ENCODE assay signal across 8 cellular contexts in genomic region chr17:2659337-2659736, GRCh38. TPM values are rescaled to one million over a fixed set of nuclear protein-coding genes. Genes with fewer than 3 reads are reported as not detected.
DNase-seq lines count a peak whose midpoint lies in the region; ATAC-seq, FAIRE-seq and TF ChIP-seq lines count a peak whose summit lies in the region.
"Not testable (repeated sequence)": the region's sequence is repeated elsewhere in the genome, so short reads cannot be mapped to it uniquely, and the experiment has no call there.

No MANE protein-coding gene starts in this region.

- not testable (repeated sequence) for H2AFZ ChIP-seq in ACC112 (ENCODE audit: low read length, unreplicated experiment); GM23248

- DNase-seq in GM23248, result peak; percentile 73
- DNase-seq in M059J (ENCODE audit: low read depth), result peak; percentile 64
- DNase-seq in T1000 (lab: John Stamatoyannopoulos, UW), result peak; percentile 37
- DNase-seq in cardiac fibroblast (ENCODE audit: low read depth in 2 of 2), result peak; percentile 33 to 59
- DNase-seq in fibroblast of the aortic adventitia (ENCODE audit: low read depth), result peak; percentile 54
- DNase-seq in islet precursor cell, result peak; percentile 69
- not testable (repeated sequence) for DNase-seq in pancreas

- intact Hi-C loops in pancreas (cut with DNase I), result not testable (repeated sequence)

- H3K9me3 ChIP-seq in GM23248 (ENCODE audit: low read depth); pancreas: not testable (repeated sequence)

- FAIRE-seq in pancreas (lab: Jason Lieb, UNC), result not testable (repeated sequence)

- H3K27ac ChIP-seq in ACC112 (ENCODE audit: low read depth, low read length) (peak overlapping the region; percentile 40; the same call in 1 of the 2 replicates), GM23248 (peak overlapping the region; percentile 67)
- not testable (repeated sequence) for H3K27ac ChIP-seq in pancreas

- H3K4me2 ChIP-seq in GM23248 (ENCODE audit: unreplicated experiment), result not testable (repeated sequence)

- peak in 3 of 4 donors; percentile 27 to 38 (median 30) for ATAC-seq in pancreas

- WGBS in GM23248 (ENCODE audit: low coverage in 1 of 2, low lambda C conversion rate in 2 of 2, missing lambda C conversion rate in 2 of 2), 2 experiments, result 28 to 31% methylated on average over 8 of the region's 8 CpGs
- WGBS in pancreas, 2 donors, result 76 to 79% methylated on average over 8 of the region's 8 CpGs

- H3K27me3 ChIP-seq in ACC112 (ENCODE audit: insufficient read depth, low read length); GM23248 (replicated peaks; ENCODE audit: insufficient read depth); pancreas: not testable (repeated sequence)

- in situ Hi-C loops in GM23248 (cut with MboI), result not testable (repeated sequence)

- H3K4me1 ChIP-seq in ACC112 (ENCODE audit: control insufficient read depth, insufficient read depth, low read length, unreplicated experiment), result peaks cover 23% of the 10 kb centered on the region
- not testable (repeated sequence) for H3K4me1 ChIP-seq in GM23248 (ENCODE audit: insufficient read depth); pancreas

- not testable (repeated sequence) for H3K9me2 ChIP-seq in GM23248 (ENCODE audit: insufficient read depth)

- not testable (repeated sequence) for H3K4me3 ChIP-seq in ACC112 (ENCODE audit: low read depth, low read length); GM23248; cardiac fibroblast (replicated peaks in 1 of 2; ENCODE audit: low read depth in 2 of 2, low read length in 2 of 2); fibroblast of the aortic adventitia (ENCODE audit: low read depth, low read length); pancreas

- peak overlapping the region; percentile 45; the same call in 1 of the 2 replicates for H3K9ac ChIP-seq in GM23248

- not testable (repeated sequence) for TF ChIP-seq CTCF in cardiac fibroblast (IDR thresholded peaks at IDR 0.05; ENCODE audit: low read depth, low read length); fibroblast of the aortic adventitia (IDR thresholded peaks at IDR 0.05; ENCODE audit: insufficient read depth, low read length); pancreas (IDR thresholded peaks at IDR 0.05)

- H3K79me2 ChIP-seq in ACC112 (ENCODE audit: control insufficient read depth, insufficient read depth, low read length, unreplicated experiment) (peaks cover 89% of the 10 kb centered on the region), GM23248 (ENCODE audit: insufficient read depth) (peaks cover 100% of the 10 kb centered on the region)

- not testable (repeated sequence) for H3K36me3 ChIP-seq in ACC112 (ENCODE audit: insufficient read depth, low read length); GM23248 (ENCODE audit: low read depth); pancreas

- peaks cover 25% of the 10 kb centered on the region for H3F3A ChIP-seq in GM23248 (ENCODE audit: insufficient read depth)

- peaks cover 36% of the 10 kb centered on the region for H4K20me1 ChIP-seq in GM23248 (ENCODE audit: insufficient read depth)

RNA-seq across cellular contexts. Expression of gene CLUH, which starts 52.2 kb away (rescaled TPM):
- total RNA-seq in GM23248 (2014; rRNA removed; shearing (Covaris generic)), result 26.1 and 32.7 TPM in 2 replicates
- polyA plus RNA-seq in GM23248 (2016; fragmentation: Nextera tagmentation; extraction: Ambion mirVana) (16.3 and 16.9 TPM in 2 replicates), pancreas (100 to 1,000 TPM in 1 of 2 donors, 10 to 100 TPM in 1; 66.8 to 201 TPM)
- 12.9 and 21.6 TPM in 2 replicates for total RNA-seq in M059J (2014; rRNA removed; shearing (Covaris generic))
- total RNA-seq in fibroblast of the aortic adventitia (ENCODE audit: low replicate concordance) (17.1 and 39.1 TPM in 2 replicates), pancreas (10 to 100 TPM; 47.7 to 85.5 (median 62.3) TPM)
